2 cellular contexts compared by ENCODE assay signal in genomic region chr11:83410605-83411565, GRCh38.
TF ChIP-seq lines count a peak whose summit lies in the region.

No MANE protein-coding gene starts in this region.

TF ChIP-seq in K562, 482 proteins besides CTCF, POLR2A, EP300 and RAD21:
- TF ChIP-seq ZNF318 (IDR thresholded peaks at IDR 0.05; ENCODE audit: borderline replicate concordance in 1 of 2, low read depth in 1 of 2) (no peak), PRPF4 (IDR thresholded peaks at IDR 0.05; ENCODE audit: insufficient read depth, low read depth, low read length, poor library complexity, severe bottlenecking) (no peak), ZNF551 (CRISPR knock-in tag; IDR thresholded peaks at IDR 0.05) (no peak), ETS1 (conservative IDR thresholded peaks at IDR 0.05; ENCODE audit: control insufficient read depth, low read depth, low read length) (no peak), HNRNPK (IDR thresholded peaks at IDR 0.05; ENCODE audit: low read depth, low read length, poor library complexity, severe bottlenecking) (no peak), HBP1 (CRISPR knock-in tag; IDR thresholded peaks at IDR 0.05) (no peak)

TF ChIP-seq in HepG2, 621 proteins besides CTCF, POLR2A, EP300 and RAD21:
- 0 out of 2 replicates have a peak, but pooled peaks have one; percentile 27 for TF ChIP-seq ZNF121 (CRISPR knock-in tag; IDR thresholded peaks at IDR 0.05)
- no peak for TF ChIP-seq ZNF572 (CRISPR knock-in tag; IDR thresholded peaks at IDR 0.05)
- peak; percentile 77 for TF ChIP-seq ZFP91 (CRISPR knock-in tag; IDR thresholded peaks at IDR 0.05; ENCODE audit: borderline replicate concordance)
- no peak for TF ChIP-seq NR2C2 (CRISPR knock-in tag; IDR thresholded peaks at IDR 0.05; ENCODE audit: borderline replicate concordance)
- peak; percentile 35; the same call in 1 of the 2 replicates for TF ChIP-seq HNF4A (CRISPR knock-in tag; IDR thresholded peaks at IDR 0.05)
- TF ChIP-seq HNF4G (IDR thresholded peaks at IDR 0.05; ENCODE audit: borderline replicate concordance, low read depth, low read length) = peak; percentile 53; the same call in 1 of the 2 replicates
- no peak for TF ChIP-seq HNF4G (CRISPR knock-in tag; IDR thresholded peaks at IDR 0.05; ENCODE audit: borderline replicate concordance, low read depth)
- no peak for TF ChIP-seq SIX4 (CRISPR knock-in tag; IDR thresholded peaks at IDR 0.05)
TF ChIP-seq in HepG2: peak in this region for 4.
